ENCODE assay signal across 13 cellular contexts in the genomic region with DNA sequence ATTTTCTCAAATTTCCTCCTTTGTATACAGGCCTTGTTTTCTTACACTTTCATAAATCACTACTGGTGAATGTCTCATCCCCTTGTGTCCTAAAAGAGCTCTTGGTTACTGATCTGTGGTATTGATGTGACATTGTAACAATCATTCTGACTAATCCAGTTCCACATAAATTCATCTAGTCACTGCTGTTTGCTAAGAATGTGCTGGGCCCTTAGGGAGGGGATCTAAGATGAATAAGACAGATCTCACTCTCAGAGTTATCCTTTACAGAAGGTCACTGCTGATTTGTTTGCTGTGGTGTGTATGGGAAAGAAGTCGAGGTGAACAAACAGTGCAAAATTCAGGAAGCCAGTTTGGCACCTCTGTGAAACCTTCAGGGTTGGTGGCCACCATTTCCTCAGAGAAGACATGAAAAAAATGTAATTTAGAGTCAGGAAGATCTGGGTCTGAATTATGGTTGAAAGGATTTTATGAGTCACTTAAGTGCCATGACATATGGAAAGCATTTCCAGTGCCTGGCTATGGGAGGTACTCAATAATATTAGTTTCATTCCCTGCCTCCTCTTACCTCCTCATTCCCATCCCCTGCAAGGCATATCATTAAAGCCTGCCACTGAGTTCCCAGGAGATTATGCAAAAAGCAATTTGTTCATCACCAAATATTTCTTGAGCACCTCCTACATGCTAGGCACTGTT.
A peak's percentile ranks its signal among the peaks of the same experiment; 100 is the strongest.
DNase-seq lines count a peak whose midpoint lies in the region; ATAC-seq lines count a peak whose summit lies in the region.
"Had no signal": no experiment of that assay in that cellular context is flagged by ENCODE, and none has a peak within 500 bp of the region (broad histone marks: within the 10 kb centered on the region; RNA-seq: fewer than 3 reads in every experiment).

No MANE protein-coding gene starts in this region.

- peak; percentile 78 for ATAC-seq in GM18502 (IDR thresholded peaks at IDR 0.05; ENCODE audit: poor library complexity, unreplicated experiment)
- peak; percentile 63 for ATAC-seq in GM19463 (IDR thresholded peaks at IDR 0.05; ENCODE audit: unreplicated experiment)
- peak; percentile 69 for ATAC-seq in HG03378 (IDR thresholded peaks at IDR 0.05; ENCODE audit: unreplicated experiment)
- no peak for ATAC-seq in GM21515 (IDR thresholded peaks at IDR 0.05; ENCODE audit: unreplicated experiment)
- ATAC-seq: activated CD4-positive, CD25-positive, alpha-beta regulatory T cell treated with anti-CD3 and anti-CD28 coated beads, Interleukin-2, amount 50 U/mL, for 24 hours; naive thymus-derived CD4-positive, alpha-beta T cell had no signal

- DNase-seq in kidney tubule cell (ENCODE audit: low spot score) (peak; percentile 75), iPS-NIHi7 (ENCODE audit: extremely low spot score) (no peak), medulla oblongata (ENCODE audit: extremely low spot score) (no peak), RPMI8226 (no peak)
- DNase-seq: cortex of kidney; naive thymus-derived CD4-positive, alpha-beta T cell; NCI-H1417 treated with DMSO at 0.1 percent for 48 hours; stimulated activated CD4-positive, alpha-beta T cell treated with anti-CD3 and anti-CD28 coated beads, Interleukin-4, amount 100 ng/mL, for 1 hour had no signal
